Comparison of ENCODE assay signal across 13 cellular contexts in the genomic region with DNA sequence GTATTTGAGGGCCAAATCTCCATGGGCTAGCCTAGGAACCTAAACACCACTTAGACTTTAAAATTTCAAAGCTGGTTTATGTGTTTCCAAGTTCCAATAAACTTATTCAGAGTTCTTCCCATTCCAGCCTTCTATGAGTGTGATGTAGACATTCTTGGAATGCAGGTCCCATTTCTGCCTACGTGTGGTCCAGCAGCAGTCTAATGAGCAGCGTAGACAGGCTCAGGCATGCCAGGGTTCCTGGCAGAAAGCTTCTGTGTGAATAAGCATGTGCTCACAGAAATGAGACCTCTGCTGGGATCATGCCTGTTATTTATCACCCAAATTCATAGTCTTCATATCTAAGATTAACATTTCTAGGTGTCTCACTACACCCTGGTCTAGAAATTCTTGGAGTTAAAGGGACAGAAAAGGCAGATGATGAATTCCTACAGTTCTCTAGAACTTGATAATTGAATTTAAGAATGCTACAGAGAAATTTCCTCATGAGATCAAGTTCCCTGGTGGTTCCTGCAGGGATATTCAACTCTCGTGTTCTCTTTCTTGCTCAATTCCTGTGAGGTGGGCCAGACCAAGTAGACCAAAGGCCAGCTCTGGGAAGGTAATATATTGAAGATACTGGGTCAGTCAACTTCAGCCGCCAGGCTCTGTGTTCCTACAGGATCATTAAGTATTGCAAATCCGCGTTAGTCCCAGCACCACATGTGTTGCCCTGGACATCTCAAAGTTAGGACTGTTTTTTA. TPM values are rescaled to one million over a fixed set of nuclear protein-coding genes. Genes with fewer than 3 reads are reported as not detected.
A peak's percentile ranks its signal among the peaks of the same experiment; 100 is the strongest.
DNase-seq lines count a peak whose midpoint lies in the region; ATAC-seq and TF ChIP-seq lines count a peak whose summit lies in the region.
"Had no signal": no experiment of that assay in that cellular context is flagged by ENCODE, and none has a peak within 500 bp of the region (broad histone marks: within the 10 kb centered on the region; RNA-seq: fewer than 3 reads in every experiment).

No MANE protein-coding gene starts in this region.

- RAD21 ChIA-PET in HCT116 (lab: Charles Lee; ENCODE audit: low non-redundant PET in 1 of 2, low total read pairs in 2 of 2, uncharacterized antibody in 2 of 2, unreplicated experiment in 2 of 2) = no interaction called here

- CTCF ChIA-PET in HCT116 (lab: Charles Lee) = interaction anchor here (1.1 to 1.4 kb wide), 2 partner anchors 16 to 693 kb away, joined by 3 read pairs; no protein-coding TSS in a partner anchor

- BruUV-seq in HCT116 (replicated peaks; lab: Mats Ljungman, UMichigan) = no TSS peak

- H3K27ac Mint-ChIP-seq in GM23338 = no peak overlapping the region
- H3K27ac Mint-ChIP-seq: natural killer cell had no signal

- POLR2A ChIA-PET in HCT116 (lab: Charles Lee) = no interaction called here

- no peak overlapping the region for H3K4me3 Mint-ChIP-seq in GM23338
- H3K4me3 Mint-ChIP-seq: activated naive CD4-positive, alpha-beta T cell treated with anti-CD3 and anti-CD28 coated beads, Interleukin-2, amount 50 U/mL, for 24 hours; natural killer cell had no signal

- H3K9me2 ChIP-seq in HCT116 (ENCODE audit: insufficient read depth) (no peaks in the 10 kb centered on the region), GM23338 (ENCODE audit: insufficient read depth) (no peaks in the 10 kb centered on the region)

- TF ChIP-seq POLR2A in HCT116 (IDR thresholded peaks at IDR 0.05; ENCODE audit: borderline replicate concordance, extremely low read depth, insufficient read depth, insufficient read length) = no peak

- H4K20me1 ChIP-seq in HCT116 (ENCODE audit: insufficient read depth) (no peaks in the 10 kb centered on the region), GM23338 (replicated peaks; ENCODE audit: insufficient read depth) (no peaks in the 10 kb centered on the region)

- H3K79me2 ChIP-seq in HCT116 (ENCODE audit: insufficient read depth, low read length) (peaks cover 26% of the 10 kb centered on the region), GM23338 (replicated peaks; ENCODE audit: insufficient read depth) (peaks cover 8% of the 10 kb centered on the region)

- H3K9me3 ChIP-seq in HCT116 (ENCODE audit: control insufficient read depth in 1 of 2, insufficient read depth in 1 of 2, low read depth in 1 of 2, low read length in 2 of 2) (no peaks in the 10 kb centered on the region), subcutaneous abdominal adipose tissue (ENCODE audit: control insufficient read depth in 5 of 5, low read length in 5 of 5) (no peaks in the 10 kb centered on the region)

- no peaks in the 10 kb centered on the region for H3F3A ChIP-seq in GM23338 (replicated peaks; ENCODE audit: low read depth)

- H3K4me1 ChIP-seq in HCT116 (ENCODE audit: control insufficient read depth in 1 of 2, insufficient read depth in 2 of 2, low read length in 2 of 2) (peaks cover 25 to 49% of the 10 kb centered on the region in 2 experiments), foreskin keratinocyte (peaks cover 36% of the 10 kb centered on the region), subcutaneous abdominal adipose tissue (ENCODE audit: control insufficient read depth in 5 of 5, insufficient read depth in 5 of 5, low read length in 5 of 5) (peaks cover 3 to 38% (median 25%) of the 10 kb centered on the region in 5 donors), GM23338 (ENCODE audit: insufficient read depth) (no peaks in the 10 kb centered on the region)

- H3K27me3 ChIP-seq in HCT116 (ENCODE audit: insufficient read depth, low read length) (no peaks in the 10 kb centered on the region), foreskin keratinocyte (no peaks in the 10 kb centered on the region), subcutaneous abdominal adipose tissue (ENCODE audit: control insufficient read depth in 5 of 5, insufficient read depth in 4 of 5, low read length in 5 of 5) (no peaks in the 10 kb centered on the region), GM23338 (ENCODE audit: insufficient read depth) (no peaks in the 10 kb centered on the region)

- H3K4me3 ChIP-seq in HCT116 (replicated peaks in 1 of 2; ENCODE audit: low read depth in 1 of 2, low read length in 2 of 2) (no peak overlapping the region), subcutaneous abdominal adipose tissue (ENCODE audit: low read depth in 1 of 5, low read length in 5 of 5) (no peak overlapping the region), GM23338 (no peak overlapping the region)

- no peak overlapping the region for H2AFZ ChIP-seq in HCT116 (ENCODE audit: low read depth, low read length, poor library complexity, severe bottlenecking)
- H2AFZ ChIP-seq in GM23338 = no peak overlapping the region

- H3K27me3 Mint-ChIP-seq in GM23338 (ENCODE audit: insufficient read depth, low read depth, poor library complexity) = no peaks in the 10 kb centered on the region
- H3K27me3 Mint-ChIP-seq: activated naive CD4-positive, alpha-beta T cell treated with anti-CD3 and anti-CD28 coated beads, Interleukin-2, amount 50 U/mL, for 24 hours had no signal

- H3K4me2 ChIP-seq in HCT116 (ENCODE audit: low read length) (peak overlapping the region; percentile 48), GM23338 (no peak overlapping the region)

- DNase-seq in HCT116 (ENCODE audit: low read depth, low spot score) (no peak), foreskin keratinocyte (peak; percentile 96 to 98), GM23338 (ENCODE audit: low spot score) (no peak), NCI-H187 treated with DMSO at 0.1 percent for 48 hours (lab: John Stamatoyannopoulos, UW) (no peak), NCI-H82 treated with DMSO at 0.1 percent for 48 hours (lab: John Stamatoyannopoulos, UW; ENCODE audit: unreplicated experiment) (no peak)
- DNase-seq: glutamatergic neuron, natural killer cell, NCI-H2107, T-helper 9 cell had no signal

- H3K9me3 Mint-ChIP-seq in GM23338 = peaks cover 5% of the 10 kb centered on the region
- H3K9me3 Mint-ChIP-seq: activated naive CD4-positive, alpha-beta T cell treated with anti-CD3 and anti-CD28 coated beads, Interleukin-2, amount 50 U/mL, for 24 hours; natural killer cell had no signal

- no peaks in the 10 kb centered on the region for H3K36me3 ChIP-seq in HCT116 (ENCODE audit: control insufficient read depth in 1 of 2, insufficient read depth in 2 of 2, low read length in 2 of 2)
- peaks cover 0 to 15% (median 4%) of the 10 kb centered on the region in 5 donors for H3K36me3 ChIP-seq in subcutaneous abdominal adipose tissue (ENCODE audit: control insufficient read depth in 5 of 5, insufficient read depth in 5 of 5, low read length in 5 of 5)
- H3K36me3 ChIP-seq in GM23338 (ENCODE audit: insufficient read depth) = no peaks in the 10 kb centered on the region

- no peak for TF ChIP-seq CTCF in HCT116 (IDR thresholded peaks at IDR 0.05 in 2 of 3, conservative IDR thresholded peaks at IDR 0.05 in 1 of 3; ENCODE audit: borderline replicate concordance in 1 of 3, insufficient read depth in 1 of 3, low read depth in 2 of 3, low read length in 2 of 3)
- TF ChIP-seq CTCF in VCaP (conservative IDR thresholded peaks at IDR 0.05) = no peak
- TF ChIP-seq CTCF in foreskin keratinocyte (conservative IDR thresholded peaks at IDR 0.05) = peak; percentile 37
- no peak for TF ChIP-seq CTCF in GM23338 (conservative IDR thresholded peaks at IDR 0.05; ENCODE audit: low read depth in 2 of 2)

- H3K27ac ChIP-seq in HCT116 (ENCODE audit: low read depth, low read length) (peak overlapping the region; percentile 51; the same call in 1 of the 2 replicates), VCaP (peak overlapping the region; percentile 98), foreskin keratinocyte (peak overlapping the region; percentile 26), subcutaneous abdominal adipose tissue (ENCODE audit: low read depth, low read length) (peak overlapping the region; percentile 51), GM23338 (ENCODE audit: low read depth) (no peak overlapping the region)

- H3K9ac ChIP-seq in HCT116 (ENCODE audit: low read length) (0 out of 2 replicates have a peak overlapping the region, but pooled peaks have one; percentile 7), subcutaneous abdominal adipose tissue (ENCODE audit: low read length in 5 of 5) (no peak overlapping the region)

- H3K36me3 Mint-ChIP-seq in GM23338 (ENCODE audit: low read depth) = peaks cover 13% of the 10 kb centered on the region; the same call in 2 of the 3 replicates

- ATAC-seq in HCT116 = peak; percentile 53; the same call in 1 of the 2 replicates
- ATAC-seq in foreskin keratinocyte = peak; percentile 89
- ATAC-seq in GM23338 = no peak
- ATAC-seq in GM21367 (IDR thresholded peaks at IDR 0.05; ENCODE audit: unreplicated experiment) = no peak
- ATAC-seq: natural killer cell had no signal

- intact Hi-C loops in HCT116 (cut with micrococcal nuclease) = no loop called here

- TF ChIP-seq RAD21 in HCT116 (IDR thresholded peaks at IDR 0.05; ENCODE audit: low read depth) = no peak

- H3K4me1 Mint-ChIP-seq in GM23338 = no peaks in the 10 kb centered on the region

TF ChIP-seq in HCT116, 20 proteins besides CTCF, POLR2A, EP300 and RAD21:
- TF ChIP-seq EZH2phosphoT487 (IDR thresholded peaks at IDR 0.05; ENCODE audit: borderline replicate concordance) = no peak
- peak; percentile 33; the same call in 1 of the 2 replicates for TF ChIP-seq SP1 (IDR thresholded peaks at IDR 0.05; ENCODE audit: low read depth)

TF ChIP-seq in GM23338, 12 proteins besides CTCF, POLR2A, EP300 and RAD21 (continues in another document):
- TF ChIP-seq ZNF114 (CRISPR knock-in tag; IDR thresholded peaks at IDR 0.05) (no peak), NANOG (IDR thresholded peaks at IDR 0.05; ENCODE audit: borderline replicate concordance) (no peak)

RNA-seq across cellular contexts. Expression of a gene that starts 17.6 kb away (rescaled TPM):
- total RNA-seq in HCT116 (2021; ENCODE audit: unreplicated experiment) (17.1 TPM), foreskin keratinocyte (20.8 and 24.0 TPM in 2 replicates)
- polyA plus RNA-seq in HCT116 (2012) = 12.2 and 13.3 TPM in 2 replicates
- polyA plus RNA-seq in foreskin keratinocyte (17.8 and 19.2 TPM in 2 replicates), GM23338 (2016; fragmentation: Nextera tagmentation; extraction: Ambion mirVana) (6.8 and 7.6 TPM in 2 replicates)
- 13.6 and 15.5 TPM in 2 replicates for total RNA-seq in GM23338 (2014; rRNA removed; shearing (Covaris generic))

RNA-seq across cellular contexts. Expression of a gene that starts 34.5 kb away (rescaled TPM):
- total RNA-seq in HCT116 (2021; ENCODE audit: unreplicated experiment) (21.9 TPM), foreskin keratinocyte (80.9 and 86.6 TPM in 2 replicates)
- polyA plus RNA-seq in HCT116 (2012) = 14.1 and 15.2 TPM in 2 replicates
- polyA plus RNA-seq in foreskin keratinocyte (41.3 and 43.1 TPM in 2 replicates), GM23338 (2016; fragmentation: Nextera tagmentation; extraction: Ambion mirVana) (12.5 and 14.9 TPM in 2 replicates)
- total RNA-seq in GM23338 (2014; rRNA removed; shearing (Covaris generic)) = 35.5 and 39.8 TPM in 2 replicates

RNA-seq across cellular contexts. Expression of a gene that starts 37.3 kb away (rescaled TPM):
- total RNA-seq in HCT116 (2021; ENCODE audit: unreplicated experiment) = not detected
- not detected in 2 replicates for polyA plus RNA-seq in HCT116 (2012)
- total RNA-seq in foreskin keratinocyte = 0.71 and 0.92 TPM in 2 replicates
- polyA plus RNA-seq in foreskin keratinocyte = 0.65 and 0.84 TPM in 2 replicates
- total RNA-seq in GM23338 (2014; rRNA removed; shearing (Covaris generic)) = 31.0 and 34.5 TPM in 2 replicates
- 15.3 and 18.0 TPM in 2 replicates for polyA plus RNA-seq in GM23338 (2016; fragmentation: Nextera tagmentation; extraction: Ambion mirVana)
- total RNA-seq: natural killer cell had no signal

RNA-seq across cellular contexts. Expression of a gene that starts 54.8 kb away (rescaled TPM):
- 8.9 TPM for total RNA-seq in HCT116 (2021; ENCODE audit: unreplicated experiment)
- polyA plus RNA-seq in HCT116 (2012) = 9.9 and 10.7 TPM in 2 replicates
- total RNA-seq in foreskin keratinocyte = 1.3 TPM in 2 replicates
- 1.1 and 1.3 TPM in 2 replicates for polyA plus RNA-seq in foreskin keratinocyte
- 11.2 and 14.5 TPM in 2 replicates for total RNA-seq in GM23338 (2014; rRNA removed; shearing (Covaris generic))
- 4.8 and 5.3 TPM in 2 replicates for polyA plus RNA-seq in GM23338 (2016; fragmentation: Nextera tagmentation; extraction: Ambion mirVana)
- total RNA-seq: natural killer cell had no signal

Comparison
In these comparisons a context has a peak if more than half of its experiments do, and no peak if none do; other contexts are left out.
1. ATAC-seq: peak in HCT116 (single experiment) and foreskin keratinocyte (single experiment); none in GM23338 (single experiment) and GM21367 (single experiment).
2. DNase-seq: peak in foreskin keratinocyte (2 of 2); none in HCT116 (single experiment), GM23338 (single experiment), NCI-H187 treated with DMSO at 0.1 percent for 48 hours (single experiment) and NCI-H82 treated with DMSO at 0.1 percent for 48 hours (single experiment).
3. RNA of a gene that starts 37.3 kb away (total RNA-seq): 31.0 to 34.5 TPM in GM23338; 0.71 to 0.92 TPM in foreskin keratinocyte and not detected in HCT116 (single experiment); every median in the first group is over 10 times any median in the second.